In genomic region chr1:42657981-42658879, GRCh38 we compare ENCODE assay signal across 8 cellular contexts. TPM values are rescaled to one million over a fixed set of nuclear protein-coding genes. Genes with fewer than 3 reads are reported as not detected.
DNase-seq lines count a peak whose midpoint lies in the region; ATAC-seq, FAIRE-seq and TF ChIP-seq lines count a peak whose summit lies in the region.

TSS of gene PPIH (plus strand) at chr1:42658423. CDS start at chr1:42658447, 24 bp downstream.

- peak within 1 kb of the TSS; percentile 96 for H2AFZ ChIP-seq in keratinocyte (ENCODE audit: control insufficient read depth, low read length)

- H3K4me1 ChIP-seq in keratinocyte (ENCODE audit: control insufficient read depth, extremely low read depth, insufficient read depth, low read length), result peaks cover 20% of the 10 kb centered on the region

- peak within 1 kb of the TSS; percentile 98 for H3K4me2 ChIP-seq in keratinocyte (ENCODE audit: control insufficient read depth, extremely low read depth, insufficient read depth, low read depth, low read length)

- peak; percentile 96 for DNase-seq in Ammon's horn (ENCODE audit: low spot score)
- peak; percentile 94 for DNase-seq in NCI-H510A (lab: John Stamatoyannopoulos, UW)
- DNase-seq in activated CD4-positive, alpha-beta T cell treated with anti-CD3 and anti-CD28 coated beads for 1 hour, result peak; percentile 87
- peak; percentile 94 for DNase-seq in cerebellum (ENCODE audit: low spot score)
- DNase-seq in keratinocyte (ENCODE audit: low read depth, low spot score), result peak; percentile 45
- DNase-seq in stimulated activated CD4-positive, alpha-beta T cell treated with anti-CD3 and anti-CD28 coated beads, Interleukin-15, amount 100 ng/mL, for 1 hour (ENCODE audit: low read depth in 1 of 2, low spot score in 1 of 2), result peak; percentile 84 to 91

- peak within 1 kb of the TSS; percentile 86 for H3K27ac ChIP-seq in keratinocyte (ENCODE audit: control insufficient read depth, insufficient read depth, low read length)

- no peaks in the 10 kb centered on the region for H4K20me1 ChIP-seq in keratinocyte (ENCODE audit: control insufficient read depth, extremely low read depth, insufficient read depth, low read length)

- no peaks in the 10 kb centered on the region for H3K9me3 ChIP-seq in keratinocyte (ENCODE audit: control insufficient read depth, low read depth, low read length)

- no peaks in the 10 kb centered on the region for H3K27me3 ChIP-seq in keratinocyte (ENCODE audit: control insufficient read depth, extremely low read depth, insufficient read depth, low read length)

- ATAC-seq in GM19043 (IDR thresholded peaks at IDR 0.05; ENCODE audit: low read depth, unreplicated experiment) (peak; percentile 96), HG03378 (IDR thresholded peaks at IDR 0.05; ENCODE audit: unreplicated experiment) (peak; percentile 85)

- peak within 1 kb of the TSS; percentile 92 for H3K9ac ChIP-seq in keratinocyte (ENCODE audit: control insufficient read depth, extremely low read depth, insufficient read depth, low read length)

- H3K79me2 ChIP-seq in keratinocyte (ENCODE audit: control insufficient read depth, insufficient read depth, low read length), result peaks cover 24% of the 10 kb centered on the region

- peak within 1 kb of the TSS; percentile 71 to 84 (median 74) for H3K4me3 ChIP-seq in keratinocyte (ENCODE audit: control insufficient read depth in 2 of 3, extremely low read depth in 1 of 3, insufficient read depth in 2 of 3, low read depth in 1 of 3, low read length in 3 of 3)

- peak in 2 of 3 experiments; percentile 1 to 33 for TF ChIP-seq CTCF in keratinocyte (optimal IDR thresholded peaks at IDR 0.05 in 1 of 3, IDR thresholded peaks at IDR 0.05 in 1 of 3, conservative IDR thresholded peaks at IDR 0.05 in 1 of 3; ENCODE audit: extremely low read depth in 1 of 3, insufficient read depth in 2 of 3, low read length in 3 of 3)

- FAIRE-seq in keratinocyte (lab: Jason Lieb, UNC), result peak; percentile 67

- peaks cover 2 to 8% of the 10 kb centered on the region in 2 experiments for H3K36me3 ChIP-seq in keratinocyte (ENCODE audit: control insufficient read depth in 2 of 2, extremely low read depth in 1 of 2, insufficient read depth in 2 of 2, low read length in 2 of 2)

- H3K9me1 ChIP-seq in keratinocyte (ENCODE audit: control insufficient read depth, extremely low read depth, insufficient read depth, low read length), result no peaks in the 10 kb centered on the region

- dilution Hi-C loops in keratinocyte (cut with MboI; ENCODE audit: extremely low pct_ligation_motif_present, low sequenced_read_pairs), result no loop called here

RNA-seq across cellular contexts. Expression of gene PPIH, which starts in this region (rescaled TPM):
- 19.5 TPM for total RNA-seq in cerebellum
- polyA plus RNA-seq in keratinocyte, result 54.0 to 94.1 TPM (median 63.4 TPM) in 3 replicates
- 6.2 TPM for polyA plus RNA-seq in keratinocyte (2011; ENCODE audit: low read depth)
- polyA plus RNA-seq in keratinocyte (2011; cell fraction: cytosol; rRNA removed), result 54.0 and 56.0 TPM in 2 replicates
- polyA plus RNA-seq in keratinocyte (2011; cell fraction: nucleus; rRNA removed), result 33.4 and 47.3 TPM in 2 replicates
- 26.0 and 50.4 TPM in 2 replicates for polyA plus RNA-seq in keratinocyte (2012; ENCODE audit: low replicate concordance)
- polyA minus RNA-seq in keratinocyte, result 4.8 to 38.9 TPM (median 17.7 TPM) in 3 replicates
- polyA minus RNA-seq in keratinocyte (2011; cell fraction: cytosol; rRNA and poly(A)+ RNA removed), result 29.0 TPM
- polyA minus RNA-seq in keratinocyte (2011; cell fraction: nucleus; rRNA and poly(A)+ RNA removed), result 5.9 and 14.8 TPM in 2 replicates

Comparison
In these comparisons a context has a peak if more than half of its experiments do, and no peak if none do; other contexts are left out.
1. Peak in every context shown above with its lines: DNase-seq, ATAC-seq, H3K4me3 ChIP-seq and H3K27ac ChIP-seq.
2. DNase-seq: peak in every context shown above with its lines; median percentile 96 in Ammon's horn; 94 in NCI-H510A; 94 in cerebellum; 88 in stimulated activated CD4-positive, alpha-beta T cell treated with anti-CD3 and anti-CD28 coated beads, Interleukin-15, amount 100 ng/mL, for 1 hour; 87 in activated CD4-positive, alpha-beta T cell treated with anti-CD3 and anti-CD28 coated beads for 1 hour; 45 in keratinocyte.